ENCODE assay signal across 12 cellular contexts in genomic region chr2:190651413-190651812, GRCh38. TPM values are rescaled to one million over a fixed set of nuclear protein-coding genes. Genes with fewer than 3 reads are reported as not detected.
A peak's percentile ranks its signal among the peaks of the same experiment; 100 is the strongest.
DNase-seq lines count a peak whose midpoint lies in the region; ATAC-seq and TF ChIP-seq lines count a peak whose summit lies in the region.
"Had no signal": no experiment of that assay in that cellular context is flagged by ENCODE, and none has a peak within 500 bp of the region (broad histone marks: within the 10 kb centered on the region; RNA-seq: fewer than 3 reads in every experiment).

No MANE protein-coding gene starts in this region.

- peaks cover 0 to 78% (median 58%) of the 10 kb centered on the region in 9 donors for H3K4me1 ChIP-seq in heart right ventricle

- WGBS in heart right ventricle, 2 donors: 78 to 85% methylated on average over 2 of the region's 2 CpGs

- H3K27ac ChIP-seq in heart right ventricle (peak overlapping the region in 6 of 10 donors; percentile 95 to 99 (median 98)), SK-N-MC (no peak overlapping the region)
- H3K27ac ChIP-seq: C4-2B had no signal

- no peak for DNase-seq in heart right ventricle
- no peak for DNase-seq in Right ventricle myocardium superior
- DNase-seq in SK-N-MC (ENCODE audit: low read depth, low spot score): no peak
- no peak for DNase-seq in epithelial cell of esophagus (ENCODE audit: low read depth)
- DNase-seq in stimulated activated effector memory CD8-positive, alpha-beta T cell treated with anti-CD3 and anti-CD28 coated beads, Interleukin-12 subunit alpha, Interleukin-12 subunit beta, amount 100 ng/mL, for 72 hours (ENCODE audit: low spot score in 2 of 2): no peak
- no peak for DNase-seq in EL
- no peak for DNase-seq in MG63
- no peak for DNase-seq in hepatic stellate cell (ENCODE audit: low spot score)
- DNase-seq: left colon, NCI-H2227 treated with DMSO at 0.1 percent for 48 hours had no signal

- peak overlapping the region; percentile 84 for H3K9ac ChIP-seq in SK-N-MC (ENCODE audit: insufficient read length)

- no peaks in the 10 kb centered on the region for H3K36me3 ChIP-seq in heart right ventricle
- H3K36me3 ChIP-seq in SK-N-MC (ENCODE audit: insufficient read depth, low read length): no peaks in the 10 kb centered on the region
- no peaks in the 10 kb centered on the region for H3K36me3 ChIP-seq in MG63
- H3K36me3 ChIP-seq: gastroesophageal sphincter had no signal

- TF ChIP-seq CTCF in heart right ventricle (IDR thresholded peaks at IDR 0.05): no peak
- no peak for TF ChIP-seq CTCF in epithelial cell of esophagus (IDR thresholded peaks at IDR 0.05; ENCODE audit: insufficient read depth, low read depth, low read length, missing control alignments)

- no peaks in the 10 kb centered on the region for H3K9me3 Mint-ChIP-seq in stimulated activated effector memory CD8-positive, alpha-beta T cell treated with anti-CD3 and anti-CD28 coated beads, Interleukin-12 subunit alpha, Interleukin-12 subunit beta, amount 100 ng/mL, for 72 hours

- no peak overlapping the region for H3K27ac Mint-ChIP-seq in stimulated activated effector memory CD8-positive, alpha-beta T cell treated with anti-CD3 and anti-CD28 coated beads, Interleukin-12 subunit alpha, Interleukin-12 subunit beta, amount 100 ng/mL, for 72 hours

- H3K36me3 Mint-ChIP-seq in stimulated activated effector memory CD8-positive, alpha-beta T cell treated with anti-CD3 and anti-CD28 coated beads, Interleukin-12 subunit alpha, Interleukin-12 subunit beta, amount 100 ng/mL, for 72 hours: peaks cover 21% of the 10 kb centered on the region

- H3K4me3 Mint-ChIP-seq in stimulated activated effector memory CD8-positive, alpha-beta T cell treated with anti-CD3 and anti-CD28 coated beads, Interleukin-12 subunit alpha, Interleukin-12 subunit beta, amount 100 ng/mL, for 72 hours: peak overlapping the region; percentile 90

- ATAC-seq in heart right ventricle (no peak), Right ventricle myocardium superior (ENCODE audit: poor library complexity) (no peak)
- no peak for ATAC-seq in stimulated activated effector memory CD8-positive, alpha-beta T cell treated with anti-CD3 and anti-CD28 coated beads, Interleukin-12 subunit alpha, Interleukin-12 subunit beta, amount 100 ng/mL, for 72 hours
- ATAC-seq: gastroesophageal sphincter, left colon had no signal

- H3K9me3 ChIP-seq in heart right ventricle (no peaks in the 10 kb centered on the region), SK-N-MC (ENCODE audit: low read depth, low read length) (no peaks in the 10 kb centered on the region), MG63 (no peaks in the 10 kb centered on the region)
- H3K9me3 ChIP-seq: gastroesophageal sphincter had no signal

- peaks cover 13% of the 10 kb centered on the region for H3K4me1 Mint-ChIP-seq in stimulated activated effector memory CD8-positive, alpha-beta T cell treated with anti-CD3 and anti-CD28 coated beads, Interleukin-12 subunit alpha, Interleukin-12 subunit beta, amount 100 ng/mL, for 72 hours

- intact Hi-C loops in heart right ventricle (cut with DNase I): loop anchor here in 3 of 10 donors (5.0 to 10.0 kb wide), 4 partner anchors 114 to 247 kb away; partner anchors contain the start of genes MFSD6 (in 2 of the 3) and NEMP2 (in 1 of the 3)
- intact Hi-C loops in Right ventricle myocardium superior (cut with DNase I): loop anchor here (5.0 kb wide), 1 partner anchor 119 kb away; the partner anchor contains the start of gene NEMP2

- H3K4me3 ChIP-seq in heart right ventricle (peak overlapping the region in 7 of 10 donors; percentile 88 to 93 (median 91)), SK-N-MC (peak overlapping the region; percentile 87), epithelial cell of esophagus (ENCODE audit: low read length) (peak overlapping the region; percentile 91), MG63 (no peak overlapping the region; the same call in 1 of the 2 replicates)

- no peaks in the 10 kb centered on the region for H3K27me3 ChIP-seq in heart right ventricle
- no peaks in the 10 kb centered on the region for H3K27me3 ChIP-seq in MG63
- H3K27me3 ChIP-seq: gastroesophageal sphincter had no signal

RNA-seq across cellular contexts. Expression of gene NAB1, which starts 2.5 kb away (rescaled TPM):
- total RNA-seq in heart right ventricle (10 to 100 TPM; 22.7 to 41.5 (median 28.4) TPM), Right ventricle myocardium superior (26.9 TPM)
- 10 to 100 TPM in 1 of 2 donors, 1 to 10 TPM in 1; 9.3 to 18.9 TPM for polyA plus RNA-seq in heart right ventricle
- total RNA-seq in MG63 (2014; rRNA removed; shearing (Covaris generic); ENCODE audit: low replicate concordance): 18.5 and 93.0 TPM in 2 replicates
